In the genomic region with DNA sequence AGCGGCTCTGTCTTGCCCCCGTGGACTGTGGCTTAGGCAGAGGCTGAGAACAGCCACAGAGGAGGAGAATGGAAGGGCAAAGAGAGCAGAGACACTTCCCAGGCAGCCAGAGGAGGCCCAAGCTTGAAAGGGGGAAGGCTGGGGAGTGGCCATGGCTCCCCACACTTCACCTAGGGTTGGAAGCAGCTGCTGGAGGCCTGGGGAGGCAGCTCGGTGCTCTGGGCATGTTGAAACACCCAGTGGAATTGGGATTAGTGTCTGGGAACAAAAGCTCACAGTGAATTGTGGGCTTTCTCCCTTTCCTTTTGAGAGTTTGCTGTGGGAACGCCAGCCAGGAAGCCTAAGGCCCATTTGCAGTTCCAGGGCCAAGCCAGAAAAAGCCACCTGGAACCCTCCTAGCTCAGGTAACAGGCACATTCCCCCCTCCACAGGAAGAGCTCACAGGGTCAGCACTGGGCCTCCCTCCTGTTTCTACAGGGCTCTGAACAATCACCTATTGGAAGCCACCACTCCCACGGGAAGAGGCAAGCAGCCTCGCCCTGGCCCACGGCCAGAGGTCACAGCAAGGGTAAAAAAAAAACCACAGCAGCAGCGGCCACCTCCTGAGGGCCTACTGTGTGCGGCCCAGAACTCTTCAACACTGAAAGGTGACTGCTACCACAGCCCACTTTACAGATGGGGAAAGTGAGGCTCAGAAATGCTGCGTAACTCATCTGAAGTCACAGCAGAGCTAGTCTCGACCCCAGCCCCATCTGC, we compare ENCODE assay signal across 8 cellular contexts. TPM values are rescaled to one million over a fixed set of nuclear protein-coding genes. Genes with fewer than 3 reads are reported as not detected.
DNase-seq lines count a peak whose midpoint lies in the region; ATAC-seq, FAIRE-seq and TF ChIP-seq lines count a peak whose summit lies in the region.
"Had no signal": no experiment of that assay in that cellular context is flagged by ENCODE, and none has a peak within 500 bp of the region (broad histone marks: within the 10 kb centered on the region; RNA-seq: fewer than 3 reads in every experiment).

No MANE protein-coding gene starts in this region.

- H3K4me2 ChIP-seq in IMR-90 (ENCODE audit: low read depth, low read length) = no peak overlapping the region

- in situ Hi-C loops in IMR-90 (cut with MboI; ENCODE audit: low sequenced_read_pairs) (no loop called here), SK-MEL-5 (cut with HindIII; ENCODE audit: low pct_unique_long_range_greater_than_20kb, low sequenced_read_pairs) (no loop called here)

- H3K14ac ChIP-seq in IMR-90 (replicated peaks; ENCODE audit: low read depth, low read length) = no peak overlapping the region

- no peak overlapping the region for H2BK120ac ChIP-seq in IMR-90 (ENCODE audit: low read depth, low read length)

- ATAC-seq in IMR-90 (ENCODE audit: low read depth) = peak; percentile 10; the same call in 1 of the 2 replicates
- ATAC-seq in HG02885 (IDR thresholded peaks at IDR 0.05; ENCODE audit: poor library complexity, unreplicated experiment) = no peak
- no peak for ATAC-seq in HG03045 (IDR thresholded peaks at IDR 0.05; ENCODE audit: unreplicated experiment)

- H3K27me3 ChIP-seq in IMR-90 (ENCODE audit: control insufficient read depth, insufficient read depth, low read length) (no peaks in the 10 kb centered on the region), small intestine (ENCODE audit: control insufficient read depth in 2 of 2, insufficient read depth in 2 of 2, low read length in 2 of 2) (no peaks in the 10 kb centered on the region)

- H3K4ac ChIP-seq in IMR-90 (ENCODE audit: low read depth, low read length) = no peak overlapping the region

- no peak overlapping the region for H4K91ac ChIP-seq in IMR-90 (ENCODE audit: insufficient read depth, low read depth, low read length)

- peak overlapping the region; percentile 30; the same call in 1 of the 2 replicates for H2AK5ac ChIP-seq in IMR-90 (ENCODE audit: low read depth, low read length)

- H3K9ac ChIP-seq in IMR-90 (ENCODE audit: low read depth, low read length) = no peak overlapping the region; the same call in 1 of the 2 replicates

- peak overlapping the region; percentile 25; the same call in 1 of the 2 replicates for H3K23ac ChIP-seq in IMR-90 (ENCODE audit: low read depth, low read length)

- H2BK20ac ChIP-seq in IMR-90 (ENCODE audit: low read depth, low read length) = no peak overlapping the region

- no peak overlapping the region; the same call in 1 of the 2 replicates for H3K18ac ChIP-seq in IMR-90 (ENCODE audit: low read depth, low read length)

- H3K9me3 ChIP-seq in IMR-90 (ENCODE audit: control insufficient read depth, insufficient read depth, low read length) = no peaks in the 10 kb centered on the region; the same call in 1 of the 2 replicates
- H3K9me3 ChIP-seq in small intestine (ENCODE audit: control insufficient read depth, low read depth) = no peaks in the 10 kb centered on the region

- DNase-seq in IMR-90 (no peak), SK-MEL-5 (ENCODE audit: low read depth, low spot score) (peak; percentile 39), fibroblast of villous mesenchyme (ENCODE audit: low read depth) (peak; percentile 62), small intestine (no peak), urothelium cell line (ENCODE audit: low spot score) (no peak)
- DNase-seq: NCI-H526 treated with DMSO at 0.1 percent for 48 hours had no signal

- H2BK15ac ChIP-seq in IMR-90 (ENCODE audit: low read depth, low read length) = no peak overlapping the region

- TF ChIP-seq RAD21 in IMR-90 (IDR thresholded peaks at IDR 0.05; ENCODE audit: low read length) = no peak

- POLR2A ChIA-PET in IMR-90 (lab: Charles Lee; ENCODE audit: unreplicated experiment) = no interaction called here

- H4K8ac ChIP-seq in IMR-90 (ENCODE audit: low read depth in 2 of 2, low read length in 2 of 2) = peak overlapping the region in 1 of 2 experiments; percentile 10; a peak in 1 of 4 replicates

- H3K9me1 ChIP-seq in IMR-90 (ENCODE audit: insufficient read depth, low read length) = peaks cover 5% of the 10 kb centered on the region

- TF ChIP-seq CTCF in IMR-90 (conservative IDR thresholded peaks at IDR 0.05; ENCODE audit: low read depth, low read length) (no peak), fibroblast of villous mesenchyme (IDR thresholded peaks at IDR 0.05; ENCODE audit: insufficient read depth, low read depth, low read length) (no peak)

- WGBS in IMR-90 (ENCODE audit: extremely low coverage in 2 of 2, insufficient read length in 1 of 2), 2 experiments = 100% methylated on average over 1 of the region's 11 CpGs; no CpG with 5 or more reads in 1 of the 2 experiments
- 32 to 45% (median 33%) methylated on average over 11 of the region's 11 CpGs for WGBS in small intestine, 3 donors

- no peak overlapping the region for H3K56ac ChIP-seq in IMR-90 (ENCODE audit: extremely low read depth, insufficient read depth, low read length)

- H2AK9ac ChIP-seq in IMR-90 (replicated peaks; ENCODE audit: low read depth, low read length, poor library complexity) = peak overlapping the region; percentile 11

- CTCF ChIA-PET in IMR-90 (lab: Yijun Ruan, JAX) = interaction anchor here (1.0 to 1.1 kb wide), 2 partner anchors 17 to 18 kb away, joined by 3 to 4 read pairs; no protein-coding TSS in a partner anchor

- H4K5ac ChIP-seq in IMR-90 (ENCODE audit: low read depth, low read length) = no peak overlapping the region; the same call in 1 of the 2 replicates

- no peak overlapping the region for H3K4me3 ChIP-seq in IMR-90 (ENCODE audit: insufficient read depth, low read depth, low read length)
- no peak overlapping the region for H3K4me3 ChIP-seq in fibroblast of villous mesenchyme (ENCODE audit: low read depth, low read length)
- H3K4me3 ChIP-seq in small intestine (ENCODE audit: low read depth in 1 of 2, low read length in 2 of 2) = no peak overlapping the region

- no peak overlapping the region for H3K27ac ChIP-seq in IMR-90 (ENCODE audit: insufficient read depth, low read length)
- H3K27ac ChIP-seq in small intestine (ENCODE audit: low read depth in 1 of 2, low read length in 1 of 2) = peak overlapping the region; percentile 65 to 78

- H2AFZ ChIP-seq in IMR-90 (replicated peaks; ENCODE audit: low read length, poor library complexity) = no peak overlapping the region

- no peaks in the 10 kb centered on the region for H3K36me3 ChIP-seq in IMR-90 (ENCODE audit: control insufficient read depth, insufficient read depth, low read length)
- no peaks in the 10 kb centered on the region for H3K36me3 ChIP-seq in small intestine (ENCODE audit: control insufficient read depth in 2 of 2, insufficient read depth in 2 of 2, low read length in 2 of 2)

- BruUV-seq in IMR-90 (replicated peaks; lab: Mats Ljungman, UMichigan) = no TSS peak

- H3K4me1 ChIP-seq in IMR-90 (ENCODE audit: control insufficient read depth, insufficient read depth, low read length) (peaks cover 26% of the 10 kb centered on the region), small intestine (ENCODE audit: control insufficient read depth in 2 of 2, insufficient read depth in 1 of 2, low read depth in 1 of 2, low read length in 1 of 2) (peaks cover 11 to 23% of the 10 kb centered on the region in 2 donors)

- H4K20me1 ChIP-seq in IMR-90 (ENCODE audit: insufficient read depth, low read length) = peaks cover 5% of the 10 kb centered on the region

- no peak for TF ChIP-seq POLR2A in IMR-90 (IDR thresholded peaks at IDR 0.05; ENCODE audit: low read depth, low read length)

- no peak overlapping the region for H2BK5ac ChIP-seq in IMR-90 (ENCODE audit: low read depth, low read length, poor library complexity, severe bottlenecking)

- intact Hi-C loops in IMR-90 (cut with micrococcal nuclease) = no loop called here

- H3K79me1 ChIP-seq in IMR-90 (ENCODE audit: low read depth in 1 of 2, low read length in 2 of 2) = peaks cover 30 to 75% of the 10 kb centered on the region in 2 experiments

- no peak for FAIRE-seq in small intestine (lab: Jason Lieb, UNC)
- FAIRE-seq in urothelium cell line (lab: Jason Lieb, UNC) = no peak

- dilution Hi-C loops in IMR-90 (cut with HindIII; ENCODE audit: low sequenced_read_pairs, unreplicated experiment) = no loop called here

RNA-seq across cellular contexts. Expression of a gene that starts 20.2 kb away (rescaled TPM):
- total RNA-seq in IMR-90 (2012; rRNA removed) = 1.1 TPM in 2 replicates
- 17.5 and 23.2 TPM in 2 replicates for polyA plus RNA-seq in IMR-90 (2012; rRNA removed)
- 10.6 and 14.3 TPM in 2 replicates for polyA plus RNA-seq in IMR-90 (2012; cell fraction: cytosol; rRNA removed)
- 21.3 and 38.9 TPM in 2 replicates for polyA plus RNA-seq in IMR-90 (2012; cell fraction: nucleus; rRNA removed; ENCODE audit: low replicate concordance)
- total RNA-seq in SK-MEL-5 (2014; rRNA removed; shearing (Covaris generic)) = 28.5 and 31.1 TPM in 2 replicates
- 157 and 182 TPM in 2 replicates for polyA plus RNA-seq in SK-MEL-5 (2015; cell fraction: cytosol; rRNA removed)
- polyA plus RNA-seq in SK-MEL-5 (2015; cell fraction: nucleus; rRNA removed) = 92.1 and 104 TPM in 2 replicates
- total RNA-seq in fibroblast of villous mesenchyme = 15.5 and 16.4 TPM in 2 replicates
- polyA plus RNA-seq in small intestine = 100 to 1,000 TPM in 1 of 3 donors, 10 to 100 TPM in 2; 43.9 to 123 (median 69.4) TPM

RNA-seq across cellular contexts. Expression of a gene that starts 22.9 kb away (rescaled TPM):
- total RNA-seq in IMR-90 (2012; rRNA removed) (10.8 TPM in 2 replicates), fibroblast of villous mesenchyme (11.2 and 11.9 TPM in 2 replicates)
- polyA plus RNA-seq in IMR-90 (2012; rRNA removed) (60.6 and 60.9 TPM in 2 replicates), small intestine (10 to 100 TPM; 23.2 to 46.0 (median 37.8) TPM)
- 40.8 and 52.3 TPM in 2 replicates for polyA plus RNA-seq in IMR-90 (2012; cell fraction: cytosol; rRNA removed)
- polyA plus RNA-seq in IMR-90 (2012; cell fraction: nucleus; rRNA removed; ENCODE audit: low replicate concordance) = 40.3 and 50.7 TPM in 2 replicates
- 31.4 and 34.9 TPM in 2 replicates for total RNA-seq in SK-MEL-5 (2014; rRNA removed; shearing (Covaris generic))
- polyA plus RNA-seq in SK-MEL-5 (2015; cell fraction: cytosol; rRNA removed) = 58.5 and 60.3 TPM in 2 replicates
- polyA plus RNA-seq in SK-MEL-5 (2015; cell fraction: nucleus; rRNA removed) = 38.5 and 69.3 TPM in 2 replicates

RNA-seq across cellular contexts. Expression of a gene that starts 30.0 kb away (rescaled TPM):
- 0.28 and 0.36 TPM in 2 replicates for total RNA-seq in IMR-90 (2012; rRNA removed)
- 2.7 and 3.6 TPM in 2 replicates for polyA plus RNA-seq in IMR-90 (2012; rRNA removed)
- 2.5 and 3.4 TPM in 2 replicates for polyA plus RNA-seq in IMR-90 (2012; cell fraction: cytosol; rRNA removed)
- polyA plus RNA-seq in IMR-90 (2012; cell fraction: nucleus; rRNA removed; ENCODE audit: low replicate concordance) = 22.0 and 36.8 TPM in 2 replicates
- total RNA-seq in SK-MEL-5 (2014; rRNA removed; shearing (Covaris generic)) = 0.32 TPM in 1 of 2 replicates, not detected in the other
- polyA plus RNA-seq in SK-MEL-5 (2015; cell fraction: cytosol; rRNA removed) = 0.30 and 1.3 TPM in 2 replicates
- 1.9 and 4.6 TPM in 2 replicates for polyA plus RNA-seq in SK-MEL-5 (2015; cell fraction: nucleus; rRNA removed)
- total RNA-seq in fibroblast of villous mesenchyme = 2.6 and 3.5 TPM in 2 replicates
- under 1 TPM in 2 of 3 donors, not detected in 1; 0.60 to 0.81 TPM for polyA plus RNA-seq in small intestine

RNA-seq across cellular contexts. Expression of a gene that starts 43.7 kb away (rescaled TPM):
- total RNA-seq in IMR-90 (2012; rRNA removed) (11.9 and 12.5 TPM in 2 replicates), fibroblast of villous mesenchyme (30.0 and 34.1 TPM in 2 replicates)
- polyA plus RNA-seq in IMR-90 (2012; rRNA removed) (32.9 and 42.2 TPM in 2 replicates), small intestine (10 to 100 TPM; 20.4 to 34.7 (median 24.6) TPM)
- 18.6 and 48.3 TPM in 2 replicates for polyA plus RNA-seq in IMR-90 (2012; cell fraction: cytosol; rRNA removed)
- polyA plus RNA-seq in IMR-90 (2012; cell fraction: nucleus; rRNA removed; ENCODE audit: low replicate concordance) = 25.4 and 59.2 TPM in 2 replicates
- 5.2 and 7.4 TPM in 2 replicates for total RNA-seq in SK-MEL-5 (2014; rRNA removed; shearing (Covaris generic))
- 17.9 and 18.1 TPM in 2 replicates for polyA plus RNA-seq in SK-MEL-5 (2015; cell fraction: cytosol; rRNA removed)
- 6.6 and 7.9 TPM in 2 replicates for polyA plus RNA-seq in SK-MEL-5 (2015; cell fraction: nucleus; rRNA removed)

Comparison
In these comparisons a context has a peak if more than half of its experiments do, and no peak if none do; other contexts are left out.
1. DNase-seq: peak in SK-MEL-5 (single experiment) and fibroblast of villous mesenchyme (single experiment); none in IMR-90 (single experiment), small intestine (single experiment) and urothelium cell line (single experiment).